ENCODE assay signal across 8 cellular contexts in the genomic region with DNA sequence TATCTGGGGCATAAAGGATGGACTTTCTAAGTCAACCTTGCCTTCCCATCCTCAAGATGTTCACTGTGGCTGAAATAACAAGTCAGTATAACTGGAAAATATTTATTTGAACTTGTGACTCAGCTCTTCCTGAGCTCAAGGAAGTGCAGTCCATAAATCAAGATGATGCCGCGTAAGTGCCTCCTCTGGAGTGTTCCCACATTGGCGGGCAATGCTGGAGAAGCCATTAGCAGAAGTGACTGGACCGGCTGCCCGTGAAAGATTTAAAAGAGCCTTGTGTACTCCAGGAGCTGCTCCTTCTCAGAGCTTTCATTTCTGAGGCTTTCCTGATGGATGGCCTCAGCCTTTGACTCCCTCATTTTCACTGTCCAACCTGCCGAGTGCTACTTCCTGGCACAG. TPM values are rescaled to one million over a fixed set of nuclear protein-coding genes. Genes with fewer than 3 reads are reported as not detected.
DNase-seq lines count a peak whose midpoint lies in the region; ATAC-seq and TF ChIP-seq lines count a peak whose summit lies in the region.

No MANE protein-coding gene starts in this region.

- no peaks in the 10 kb centered on the region for H4K20me1 ChIP-seq in smooth muscle cell (ENCODE audit: low read depth)

- H3K4me3 Mint-ChIP-seq in stimulated activated effector memory CD8-positive, alpha-beta T cell treated with anti-CD3 and anti-CD28 coated beads, Interleukin-12 subunit alpha, Interleukin-12 subunit beta, amount 100 ng/mL, for 72 hours, result no peak overlapping the region
- no peak overlapping the region for H3K4me3 Mint-ChIP-seq in CD8-positive, alpha-beta T cell

- no peak overlapping the region for H3K9ac ChIP-seq in smooth muscle cell (ENCODE audit: low read depth)

- H3K4me1 ChIP-seq in smooth muscle cell (ENCODE audit: low read depth), result peaks cover 8% of the 10 kb centered on the region
- H3K4me1 ChIP-seq in CD8-positive, alpha-beta T cell (ENCODE audit: insufficient read depth, low read length), result no peaks in the 10 kb centered on the region

- peaks cover 8% of the 10 kb centered on the region for H3K4me1 Mint-ChIP-seq in stimulated activated effector memory CD8-positive, alpha-beta T cell treated with anti-CD3 and anti-CD28 coated beads, Interleukin-12 subunit alpha, Interleukin-12 subunit beta, amount 100 ng/mL, for 72 hours
- no peaks in the 10 kb centered on the region for H3K4me1 Mint-ChIP-seq in CD8-positive, alpha-beta T cell (ENCODE audit: low read depth)

- WGBS in smooth muscle cell (ENCODE audit: low lambda C conversion rate), result 14% methylated on average over 6 of the region's 6 CpGs

- no peaks in the 10 kb centered on the region for H3F3A ChIP-seq in smooth muscle cell (ENCODE audit: low read depth)

- no peak overlapping the region for H3K27ac Mint-ChIP-seq in stimulated activated effector memory CD8-positive, alpha-beta T cell treated with anti-CD3 and anti-CD28 coated beads, Interleukin-12 subunit alpha, Interleukin-12 subunit beta, amount 100 ng/mL, for 72 hours
- no peak overlapping the region for H3K27ac Mint-ChIP-seq in CD8-positive, alpha-beta T cell

- no peaks in the 10 kb centered on the region for H3K36me3 ChIP-seq in smooth muscle cell (ENCODE audit: low read depth)
- H3K36me3 ChIP-seq in CD8-positive, alpha-beta T cell (ENCODE audit: insufficient read depth, low read length), result no peaks in the 10 kb centered on the region

- peak overlapping the region; percentile 67 for H2AFZ ChIP-seq in smooth muscle cell (ENCODE audit: low read depth)

- CTCF ChIA-PET in CD8-positive, alpha-beta T cell (lab: Charles Lee), result interaction anchor here (1.3 to 1.7 kb wide), 2 partner anchors 80 to 96 kb away, joined by 3 read pairs; no protein-coding TSS in a partner anchor

- peak overlapping the region; percentile 74 for H3K4me2 ChIP-seq in smooth muscle cell

- intact Hi-C loops in CD8-positive, alpha-beta T cell (cut with DNase I, micrococcal nuclease), result no loop called here

- peaks cover 36% of the 10 kb centered on the region for H3K27me3 Mint-ChIP-seq in CD8-positive, alpha-beta T cell (ENCODE audit: low read depth)

- POLR2A ChIA-PET in CD8-positive, alpha-beta T cell (lab: Charles Lee), result no interaction called here

- no peaks in the 10 kb centered on the region for H3K79me2 ChIP-seq in smooth muscle cell (ENCODE audit: low read depth)

- no peak for TF ChIP-seq CTCF in foreskin fibroblast (IDR thresholded peaks at IDR 0.05; ENCODE audit: low read depth, low read length)
- no peak for TF ChIP-seq CTCF in smooth muscle cell (IDR thresholded peaks at IDR 0.05; ENCODE audit: borderline replicate concordance, insufficient read depth, poor library complexity, severe bottlenecking)
- TF ChIP-seq CTCF in CD8-positive, alpha-beta T cell (IDR thresholded peaks at IDR 0.05), result no peak

- H3K4me3 ChIP-seq in foreskin fibroblast (ENCODE audit: low read depth in 1 of 2, low read length in 2 of 2), result no peak overlapping the region
- H3K4me3 ChIP-seq in smooth muscle cell, result peak overlapping the region; percentile 20
- H3K4me3 ChIP-seq in CD8-positive, alpha-beta T cell (ENCODE audit: low read depth, low read length), result no peak overlapping the region

- DNase-seq in HCEC 1CT (peak; percentile 83), NOMO-1 (lab: John Stamatoyannopoulos, UW; ENCODE audit: unreplicated experiment in 2 of 2) (peak; percentile 69 to 76), foreskin fibroblast (peak; percentile 76 to 80), smooth muscle cell (lab: John Stamatoyannopoulos, UW; ENCODE audit: unreplicated experiment) (no peak), KG1 (lab: John Stamatoyannopoulos, UW) (no peak)
- DNase-seq in stimulated activated effector memory CD8-positive, alpha-beta T cell treated with anti-CD3 and anti-CD28 coated beads, Interleukin-12 subunit alpha, Interleukin-12 subunit beta, amount 100 ng/mL, for 72 hours (ENCODE audit: low spot score in 2 of 2), result no peak
- DNase-seq in CD8-positive, alpha-beta T cell, result no peak

- no peak for ATAC-seq in GM18870 (IDR thresholded peaks at IDR 0.05; ENCODE audit: unreplicated experiment)
- ATAC-seq in stimulated activated effector memory CD8-positive, alpha-beta T cell treated with anti-CD3 and anti-CD28 coated beads, Interleukin-12 subunit alpha, Interleukin-12 subunit beta, amount 100 ng/mL, for 72 hours, result no peak
- ATAC-seq in CD8-positive, alpha-beta T cell, result no peak

- peaks cover 44% of the 10 kb centered on the region for H3K27me3 ChIP-seq in smooth muscle cell (ENCODE audit: low read depth)
- no peaks in the 10 kb centered on the region for H3K27me3 ChIP-seq in CD8-positive, alpha-beta T cell (ENCODE audit: insufficient read depth, low read length)

- H3K27ac ChIP-seq in smooth muscle cell (ENCODE audit: low read depth), result no peak overlapping the region
- no peak overlapping the region for H3K27ac ChIP-seq in CD8-positive, alpha-beta T cell (ENCODE audit: low read depth, low read length)

- no peaks in the 10 kb centered on the region for H3K36me3 Mint-ChIP-seq in stimulated activated effector memory CD8-positive, alpha-beta T cell treated with anti-CD3 and anti-CD28 coated beads, Interleukin-12 subunit alpha, Interleukin-12 subunit beta, amount 100 ng/mL, for 72 hours
- H3K36me3 Mint-ChIP-seq in CD8-positive, alpha-beta T cell, result no peaks in the 10 kb centered on the region

- H3K9me3 Mint-ChIP-seq in stimulated activated effector memory CD8-positive, alpha-beta T cell treated with anti-CD3 and anti-CD28 coated beads, Interleukin-12 subunit alpha, Interleukin-12 subunit beta, amount 100 ng/mL, for 72 hours, result no peaks in the 10 kb centered on the region
- H3K9me3 Mint-ChIP-seq in CD8-positive, alpha-beta T cell, result no peaks in the 10 kb centered on the region

- H3K9me3 ChIP-seq in smooth muscle cell (replicated peaks; ENCODE audit: low read depth), result no peaks in the 10 kb centered on the region
- H3K9me3 ChIP-seq in CD8-positive, alpha-beta T cell (ENCODE audit: low read length), result no peaks in the 10 kb centered on the region

RNA-seq across cellular contexts. Expression of gene TMOD1, which starts 17.4 kb away (rescaled TPM):
- total RNA-seq in smooth muscle cell, result 0.09 and 0.18 TPM in 2 replicates
- polyA plus RNA-seq in smooth muscle cell, result 0.19 and 0.22 TPM in 2 replicates
- total RNA-seq in CD8-positive, alpha-beta T cell, result under 1 TPM; 0.11 TPM

Comparison
In these comparisons a context has a peak if more than half of its experiments do, and no peak if none do; other contexts are left out.
1. DNase-seq: peak in HCEC 1CT (single experiment), NOMO-1 (2 of 2) and foreskin fibroblast (2 of 2); none in smooth muscle cell (single experiment), stimulated activated effector memory CD8-positive, alpha-beta T cell treated with anti-CD3 and anti-CD28 coated beads, Interleukin-12 subunit alpha, Interleukin-12 subunit beta, amount 100 ng/mL, for 72 hours (0 of 2), CD8-positive, alpha-beta T cell (0 of 7) and KG1 (single experiment).